ENCODE assay signal across 1 cellular context in genomic region chr1:195105281-195105680, GRCh38.
TF ChIP-seq lines count a peak whose summit lies in the region.

No MANE protein-coding gene starts in this region.

TF ChIP-seq in GM12878, 131 proteins besides CTCF, POLR2A, EP300 and RAD21:
- TF ChIP-seq SP1 (IDR thresholded peaks at IDR 0.05; ENCODE audit: low read depth, low read length) = no peak
- TF ChIP-seq ZNF24 (IDR thresholded peaks at IDR 0.05) = no peak
- no peak for TF ChIP-seq ZZZ3 (IDR thresholded peaks at IDR 0.05; ENCODE audit: control insufficient read depth, insufficient read length, low read depth)
